ENCODE assay signal across 19 cellular contexts in the genomic region with DNA sequence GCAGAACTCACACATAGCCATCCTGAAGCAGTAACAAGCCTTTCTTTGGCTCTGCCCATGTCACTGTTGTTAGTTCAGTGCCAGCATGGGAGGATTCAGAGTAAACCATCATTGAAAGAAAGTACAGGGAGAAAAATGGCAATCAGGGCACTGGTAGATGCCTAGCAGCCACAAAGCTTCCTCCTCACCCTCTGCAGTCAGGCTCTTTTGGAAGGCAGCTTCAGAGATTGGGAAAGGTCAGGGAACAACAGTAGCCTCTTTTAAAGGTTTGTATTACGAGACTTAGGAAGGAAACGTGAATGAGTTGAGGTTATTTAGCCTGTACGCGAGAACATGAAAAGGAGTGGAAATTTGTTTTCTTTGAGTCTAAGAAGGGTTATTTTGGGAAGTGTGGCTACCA. TPM values are rescaled to one million over a fixed set of nuclear protein-coding genes. Genes with fewer than 3 reads are reported as not detected.
DNase-seq lines count a peak whose midpoint lies in the region; ATAC-seq and TF ChIP-seq lines count a peak whose summit lies in the region.
"Had no signal": no experiment of that assay in that cellular context is flagged by ENCODE, and none has a peak within 500 bp of the region (broad histone marks: within the 10 kb centered on the region; RNA-seq: fewer than 3 reads in every experiment).

No MANE protein-coding gene starts in this region.

- no peak overlapping the region for H3K4me3 ChIP-seq in CD8-positive, alpha-beta T cell (ENCODE audit: low read depth, low read length)
- H3K4me3 ChIP-seq in adipocyte (ENCODE audit: low read length) = no peak overlapping the region
- no peak overlapping the region for H3K4me3 ChIP-seq in psoas muscle
- H3K4me3 ChIP-seq: pancreas, skin epidermis had no signal

- H3K4me1 Mint-ChIP-seq in CD8-positive, alpha-beta T cell (ENCODE audit: low read depth) = peaks cover 19% of the 10 kb centered on the region
- H3K4me1 Mint-ChIP-seq in stimulated activated naive CD8-positive, alpha-beta T cell treated with anti-CD3 and anti-CD28 coated beads, Interleukin-15, amount 100 ng/mL, for 72 hours = peaks cover 11% of the 10 kb centered on the region
- H3K4me1 Mint-ChIP-seq in activated T-cell treated with anti-CD3 and anti-CD28 coated beads, Interleukin-2, amount 50 U/mL, for 4 hours (ENCODE audit: low read depth) = peaks cover 7% of the 10 kb centered on the region

- no peak for TF ChIP-seq CTCF in CD8-positive, alpha-beta T cell (IDR thresholded peaks at IDR 0.05)
- TF ChIP-seq CTCF in psoas muscle (IDR thresholded peaks at IDR 0.05) = no peak

- H3K36me3 Mint-ChIP-seq in CD8-positive, alpha-beta T cell = peaks cover 19% of the 10 kb centered on the region
- peaks cover 7% of the 10 kb centered on the region for H3K36me3 Mint-ChIP-seq in activated T-cell treated with anti-CD3 and anti-CD28 coated beads, Interleukin-2, amount 50 U/mL, for 4 hours (ENCODE audit: insufficient read depth)

- no peaks in the 10 kb centered on the region for H3K27me3 Mint-ChIP-seq in CD8-positive, alpha-beta T cell (ENCODE audit: low read depth)
- no peaks in the 10 kb centered on the region for H3K27me3 Mint-ChIP-seq in stimulated activated naive CD8-positive, alpha-beta T cell treated with anti-CD3 and anti-CD28 coated beads, Interleukin-15, amount 100 ng/mL, for 72 hours
- H3K27me3 Mint-ChIP-seq in activated T-cell treated with anti-CD3 and anti-CD28 coated beads, Interleukin-2, amount 50 U/mL, for 4 hours (ENCODE audit: low read depth) = no peaks in the 10 kb centered on the region

- ATAC-seq in CD8-positive, alpha-beta T cell = no peak
- ATAC-seq in Right ventricle myocardium superior (ENCODE audit: poor library complexity) = peak; percentile 13
- ATAC-seq in psoas muscle = peak; percentile 18 to 72 (median 47)
- ATAC-seq in GM19324 (IDR thresholded peaks at IDR 0.05; ENCODE audit: low FRiP score, unreplicated experiment) = no peak
- no peak for ATAC-seq in HG02610 (IDR thresholded peaks at IDR 0.05; ENCODE audit: unreplicated experiment)
- ATAC-seq in stimulated activated naive CD8-positive, alpha-beta T cell treated with anti-CD3 and anti-CD28 coated beads, Interleukin-15, amount 100 ng/mL, for 72 hours = no peak
- no peak for ATAC-seq in activated T-cell treated with anti-CD3 and anti-CD28 coated beads, Interleukin-2, amount 50 U/mL, for 4 hours

- H3K27ac ChIP-seq in CD8-positive, alpha-beta T cell (ENCODE audit: low read depth, low read length) = no peak overlapping the region
- peak overlapping the region; percentile 42 for H3K27ac ChIP-seq in psoas muscle
- H3K27ac ChIP-seq: pancreas, skin epidermis had no signal

- 32 to 67% (median 34%) methylated on average over 4 of the region's 4 CpGs for WGBS in psoas muscle, 3 donors

- no peaks in the 10 kb centered on the region for H3K27me3 ChIP-seq in CD8-positive, alpha-beta T cell (ENCODE audit: insufficient read depth, low read length)
- no peaks in the 10 kb centered on the region for H3K27me3 ChIP-seq in adipocyte (replicated peaks; ENCODE audit: control insufficient read depth, insufficient read depth, low read length)
- no peaks in the 10 kb centered on the region for H3K27me3 ChIP-seq in psoas muscle (ENCODE audit: insufficient read depth in 3 of 3, low read length in 2 of 3)
- H3K27me3 ChIP-seq: pancreas had no signal

- H3K36me3 ChIP-seq in CD8-positive, alpha-beta T cell (ENCODE audit: insufficient read depth, low read length) = no peaks in the 10 kb centered on the region
- H3K36me3 ChIP-seq in adipocyte (ENCODE audit: control insufficient read depth, insufficient read depth, low read length, severe bottlenecking) (peaks cover 4% of the 10 kb centered on the region), psoas muscle (ENCODE audit: insufficient read depth in 1 of 2, low read depth in 1 of 2) (peaks cover 0 to 5% of the 10 kb centered on the region in 2 donors)
- H3K36me3 ChIP-seq: pancreas had no signal

- H3K4me1 ChIP-seq in CD8-positive, alpha-beta T cell (ENCODE audit: insufficient read depth, low read length) = no peaks in the 10 kb centered on the region
- H3K4me1 ChIP-seq in adipocyte (ENCODE audit: control insufficient read depth, insufficient read depth, low read length) (peaks cover 14% of the 10 kb centered on the region), psoas muscle (peaks cover 28% of the 10 kb centered on the region)
- H3K4me1 ChIP-seq: pancreas had no signal

- peak overlapping the region; percentile 20 for H3K9ac ChIP-seq in adipocyte (ENCODE audit: low read length)

- POLR2A ChIA-PET in CD8-positive, alpha-beta T cell (lab: Charles Lee) = no interaction called here

- H3K9me3 ChIP-seq in CD8-positive, alpha-beta T cell (ENCODE audit: low read length) = no peaks in the 10 kb centered on the region
- H3K9me3 ChIP-seq in adipocyte (ENCODE audit: control insufficient read depth, low read length) = no peaks in the 10 kb centered on the region
- H3K9me3 ChIP-seq in psoas muscle = no peaks in the 10 kb centered on the region
- H3K9me3 ChIP-seq: pancreas had no signal

- H3K4me3 Mint-ChIP-seq in CD8-positive, alpha-beta T cell = no peak overlapping the region
- H3K4me3 Mint-ChIP-seq in stimulated activated naive CD8-positive, alpha-beta T cell treated with anti-CD3 and anti-CD28 coated beads, Interleukin-15, amount 100 ng/mL, for 72 hours = no peak overlapping the region
- H3K4me3 Mint-ChIP-seq in activated T-cell treated with anti-CD3 and anti-CD28 coated beads, Interleukin-2, amount 50 U/mL, for 4 hours = no peak overlapping the region

- intact Hi-C loops in CD8-positive, alpha-beta T cell (cut with DNase I, micrococcal nuclease) = no loop called here
- intact Hi-C loops in Right ventricle myocardium superior (cut with DNase I) = no loop called here
- intact Hi-C loops in psoas muscle (cut with DNase I) = no loop called here

- H3K27ac Mint-ChIP-seq in CD8-positive, alpha-beta T cell = peak overlapping the region; percentile 21
- H3K27ac Mint-ChIP-seq in stimulated activated naive CD8-positive, alpha-beta T cell treated with anti-CD3 and anti-CD28 coated beads, Interleukin-15, amount 100 ng/mL, for 72 hours = no peak overlapping the region

- CTCF ChIA-PET in CD8-positive, alpha-beta T cell (lab: Charles Lee) = interaction anchor here (0.6 to 2.1 kb wide), 2 partner anchors 21 to 393 kb away, joined by 3 to 5 read pairs; no protein-coding TSS in a partner anchor

- H3K9me3 Mint-ChIP-seq in CD8-positive, alpha-beta T cell = no peaks in the 10 kb centered on the region
- no peaks in the 10 kb centered on the region for H3K9me3 Mint-ChIP-seq in stimulated activated naive CD8-positive, alpha-beta T cell treated with anti-CD3 and anti-CD28 coated beads, Interleukin-15, amount 100 ng/mL, for 72 hours
- H3K9me3 Mint-ChIP-seq in activated T-cell treated with anti-CD3 and anti-CD28 coated beads, Interleukin-2, amount 50 U/mL, for 4 hours = no peaks in the 10 kb centered on the region

- no peak for DNase-seq in CD8-positive, alpha-beta T cell
- DNase-seq in adipocyte (ENCODE audit: low read depth) = no peak
- no peak for DNase-seq in Right ventricle myocardium superior
- no peak for DNase-seq in psoas muscle
- DNase-seq in stimulated activated naive CD8-positive, alpha-beta T cell treated with anti-CD3 and anti-CD28 coated beads, Interleukin-15, amount 100 ng/mL, for 72 hours = no peak
- no peak for DNase-seq in activated T-cell treated with anti-CD3 and anti-CD28 coated beads, Interleukin-2, amount 50 U/mL, for 4 hours
- DNase-seq: activated CD4-positive, alpha-beta T cell treated with anti-CD3 and anti-CD28 coated beads for 1 hour; activated gamma-delta T cell treated with Interleukin-2 at 50 U/mL for 16 hours; dermis blood vessel endothelial cell; HCEC 1CT; hippocampal formation; NCI-H1694 treated with DMSO at 0.1 percent for 48 hours; NCI-H524 treated with DMSO at 0.1 percent for 48 hours; pancreas; stimulated activated CD4-positive, alpha-beta T cell treated with anti-CD3 and anti-CD28 coated beads, Interleukin-4, amount 100 ng/mL, for 1 hour; T1000 had no signal

RNA-seq across cellular contexts. Expression of gene ZNF76, which starts 15.9 kb away (rescaled TPM):
- total RNA-seq in CD8-positive, alpha-beta T cell = 10 to 100 TPM; 54.6 to 57.8 TPM
- 35.3 TPM for total RNA-seq in Right ventricle myocardium superior
- total RNA-seq in psoas muscle = 10 to 100 TPM; 17.9 to 25.0 (median 22.5) TPM
- polyA plus RNA-seq in psoas muscle = 10 to 100 TPM; 22.3 to 37.3 (median 24.6) TPM
- 10 to 100 TPM; 22.9 to 24.3 (median 24.1) TPM for total RNA-seq in activated T-cell treated with anti-CD3 and anti-CD28 coated beads, Interleukin-2, amount 50 U/mL, for 4 hours

RNA-seq across cellular contexts. Expression of gene DEF6, which starts 22.2 kb away (rescaled TPM):
- total RNA-seq in CD8-positive, alpha-beta T cell = 100 to 1,000 TPM; 172 to 182 TPM
- total RNA-seq in Right ventricle myocardium superior (0.97 TPM), psoas muscle (1 to 10 TPM in 1 of 4 donors, under 1 TPM in 3; 0.46 to 1.6 (median 0.64) TPM)
- polyA plus RNA-seq in psoas muscle = 1 to 10 TPM in 1 of 3 donors, under 1 TPM in 2; 0.43 to 1.3 (median 0.69) TPM
- 10 to 100 TPM; 63.0 to 72.7 (median 68.9) TPM for total RNA-seq in activated T-cell treated with anti-CD3 and anti-CD28 coated beads, Interleukin-2, amount 50 U/mL, for 4 hours

Comparison
In these comparisons a context has a peak if more than half of its experiments do, and no peak if none do; other contexts are left out.
1. ATAC-seq: peak in Right ventricle myocardium superior (single experiment) and psoas muscle (4 of 4); none in CD8-positive, alpha-beta T cell (single experiment), GM19324 (single experiment), HG02610 (single experiment), stimulated activated naive CD8-positive, alpha-beta T cell treated with anti-CD3 and anti-CD28 coated beads, Interleukin-15, amount 100 ng/mL, for 72 hours (single experiment) and activated T-cell treated with anti-CD3 and anti-CD28 coated beads, Interleukin-2, amount 50 U/mL, for 4 hours (0 of 2).
2. RNA of gene DEF6, which starts 22.2 kb away (total RNA-seq): 172 to 182 TPM in CD8-positive, alpha-beta T cell and 63.0 to 72.7 TPM in activated T-cell treated with anti-CD3 and anti-CD28 coated beads, Interleukin-2, amount 50 U/mL, for 4 hours; 0.97 TPM in Right ventricle myocardium superior (single experiment) and 0.46 to 1.6 TPM in psoas muscle; every median in the first group is over 10 times any median in the second.